Comparison of ENCODE assay signal across 16 cellular contexts in the genomic region with DNA sequence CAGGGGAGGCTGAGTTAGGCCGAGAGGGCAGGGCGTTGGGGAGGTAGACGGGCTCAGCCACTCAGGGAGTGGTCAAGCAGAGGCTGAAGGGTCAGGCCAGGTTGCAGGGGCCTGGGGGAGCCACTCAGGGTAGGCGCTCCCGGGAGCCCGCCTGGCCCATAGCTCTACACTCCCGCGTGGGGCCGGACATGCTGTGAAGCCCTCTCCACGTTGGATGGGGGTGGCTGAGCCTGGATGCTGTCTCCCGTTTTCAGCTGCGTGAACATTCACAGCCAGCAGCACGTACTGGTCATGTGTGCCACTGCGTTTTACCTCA. TPM values are rescaled to one million over a fixed set of nuclear protein-coding genes. Genes with fewer than 3 reads are reported as not detected.
DNase-seq lines count a peak whose midpoint lies in the region; ATAC-seq and TF ChIP-seq lines count a peak whose summit lies in the region.
"Had no signal": no experiment of that assay in that cellular context is flagged by ENCODE, and none has a peak within 500 bp of the region (broad histone marks: within the 10 kb centered on the region; RNA-seq: fewer than 3 reads in every experiment).

No MANE protein-coding gene starts in this region.

- in situ Hi-C loops in IMR-90 (cut with MboI; ENCODE audit: low sequenced_read_pairs) = no loop called here

- H3K27me3 ChIP-seq in IMR-90 (ENCODE audit: control insufficient read depth, insufficient read depth, low read length) = no peaks in the 10 kb centered on the region
- H3K27me3 ChIP-seq: BLaER1 had no signal

- no peaks in the 10 kb centered on the region for H3K9me3 Mint-ChIP-seq in activated CD8-positive, alpha-beta T cell treated with anti-CD3 and anti-CD28 coated beads, Interleukin-2, amount 10 ng/mL, durations not matched to agents 7 days and 5 days (ENCODE audit: insufficient read depth)
- H3K9me3 Mint-ChIP-seq in activated CD8-positive, alpha-beta T cell treated with anti-CD3 and anti-CD28 coated beads for 36 hours = no peaks in the 10 kb centered on the region
- H3K9me3 Mint-ChIP-seq in nephron progenitor cell = no peaks in the 10 kb centered on the region
- no peaks in the 10 kb centered on the region for H3K9me3 Mint-ChIP-seq in stimulated activated memory B cell treated with anti-CD40 and anti-IgM and Interleukin-4, amounts not matched to agents 10 μg/mL and 1 μg/mL and 100 μg/mL, for 72 hours
- H3K9me3 Mint-ChIP-seq: CD8-positive, alpha-beta T cell; H9 had no signal

- peaks cover 30% of the 10 kb centered on the region for H3K36me3 Mint-ChIP-seq in activated CD8-positive, alpha-beta T cell treated with anti-CD3 and anti-CD28 coated beads, Interleukin-2, amount 10 ng/mL, durations not matched to agents 7 days and 5 days (ENCODE audit: low read depth)
- peaks cover 21% of the 10 kb centered on the region for H3K36me3 Mint-ChIP-seq in activated CD8-positive, alpha-beta T cell treated with anti-CD3 and anti-CD28 coated beads for 36 hours (ENCODE audit: low read depth)
- H3K36me3 Mint-ChIP-seq in nephron progenitor cell (ENCODE audit: low read depth) = peaks cover 37% of the 10 kb centered on the region
- H3K36me3 Mint-ChIP-seq in stimulated activated memory B cell treated with anti-CD40 and anti-IgM and Interleukin-4, amounts not matched to agents 10 μg/mL and 1 μg/mL and 100 μg/mL, for 72 hours = peaks cover 78% of the 10 kb centered on the region

- H3K23ac ChIP-seq in IMR-90 (ENCODE audit: low read depth, low read length) = no peak overlapping the region

- H3K9ac ChIP-seq in IMR-90 (ENCODE audit: low read depth, low read length) = no peak overlapping the region
- H3K9ac ChIP-seq: BLaER1 had no signal

- no peak overlapping the region for H3K14ac ChIP-seq in IMR-90 (replicated peaks; ENCODE audit: low read depth, low read length)

- intact Hi-C loops in activated CD8-positive, alpha-beta T cell treated with anti-CD3 and anti-CD28 coated beads for 36 hours (cut with micrococcal nuclease) = no loop called here
- intact Hi-C loops in IMR-90 (cut with micrococcal nuclease) = no loop called here

- no peak overlapping the region for H2AK5ac ChIP-seq in IMR-90 (ENCODE audit: low read depth, low read length)

- TF ChIP-seq RAD21 in IMR-90 (IDR thresholded peaks at IDR 0.05; ENCODE audit: low read length) = no peak

- H2AK9ac ChIP-seq in IMR-90 (replicated peaks; ENCODE audit: low read depth, low read length, poor library complexity) = peak overlapping the region; percentile 61

- no peaks in the 10 kb centered on the region for H4K20me1 ChIP-seq in IMR-90 (ENCODE audit: insufficient read depth, low read length)
- H4K20me1 ChIP-seq: BLaER1 had no signal

- dilution Hi-C loops in IMR-90 (cut with HindIII; ENCODE audit: low sequenced_read_pairs, unreplicated experiment) = no loop called here

- no peak overlapping the region for H2BK5ac ChIP-seq in IMR-90 (ENCODE audit: low read depth, low read length, poor library complexity, severe bottlenecking)

- no peak overlapping the region for H3K27ac ChIP-seq in IMR-90 (ENCODE audit: insufficient read depth, low read length)
- H3K27ac ChIP-seq: 22Rv1, A549 had no signal

- no peak overlapping the region for H3K18ac ChIP-seq in IMR-90 (ENCODE audit: low read depth, low read length)

- no peak overlapping the region for H3K56ac ChIP-seq in IMR-90 (ENCODE audit: extremely low read depth, insufficient read depth, low read length)

- H3K4me3 ChIP-seq in IMR-90 (ENCODE audit: insufficient read depth, low read depth, low read length) = no peak overlapping the region
- H3K4me3 ChIP-seq: A549, BLaER1 had no signal

- H3K4me1 Mint-ChIP-seq in activated CD8-positive, alpha-beta T cell treated with anti-CD3 and anti-CD28 coated beads, Interleukin-2, amount 10 ng/mL, durations not matched to agents 7 days and 5 days (ENCODE audit: low read depth) = no peaks in the 10 kb centered on the region
- no peaks in the 10 kb centered on the region for H3K4me1 Mint-ChIP-seq in activated CD8-positive, alpha-beta T cell treated with anti-CD3 and anti-CD28 coated beads for 36 hours (ENCODE audit: low read depth)
- peaks cover 23% of the 10 kb centered on the region for H3K4me1 Mint-ChIP-seq in nephron progenitor cell
- no peaks in the 10 kb centered on the region for H3K4me1 Mint-ChIP-seq in stimulated activated memory B cell treated with anti-CD40 and anti-IgM and Interleukin-4, amounts not matched to agents 10 μg/mL and 1 μg/mL and 100 μg/mL, for 72 hours

- no TSS peak for BruUV-seq in IMR-90 (replicated peaks; lab: Mats Ljungman, UMichigan)

- CTCF ChIA-PET in activated CD8-positive, alpha-beta T cell treated with anti-CD3 and anti-CD28 coated beads, Interleukin-2, amount 10 ng/mL, durations not matched to agents 7 days and 5 days (lab: Charles Lee) = no interaction called here
- CTCF ChIA-PET in activated CD8-positive, alpha-beta T cell treated with anti-CD3 and anti-CD28 coated beads for 36 hours (lab: Charles Lee) = no interaction called here
- CTCF ChIA-PET in IMR-90 (lab: Yijun Ruan, JAX) = no interaction called here

- no peaks in the 10 kb centered on the region for H3K27me3 Mint-ChIP-seq in activated CD8-positive, alpha-beta T cell treated with anti-CD3 and anti-CD28 coated beads, Interleukin-2, amount 10 ng/mL, durations not matched to agents 7 days and 5 days (ENCODE audit: low read depth)
- H3K27me3 Mint-ChIP-seq in activated CD8-positive, alpha-beta T cell treated with anti-CD3 and anti-CD28 coated beads for 36 hours = no peaks in the 10 kb centered on the region
- H3K27me3 Mint-ChIP-seq in nephron progenitor cell (ENCODE audit: low read depth, poor library complexity) = no peaks in the 10 kb centered on the region
- no peaks in the 10 kb centered on the region for H3K27me3 Mint-ChIP-seq in stimulated activated memory B cell treated with anti-CD40 and anti-IgM and Interleukin-4, amounts not matched to agents 10 μg/mL and 1 μg/mL and 100 μg/mL, for 72 hours

- no peak for TF ChIP-seq CTCF in activated CD8-positive, alpha-beta T cell treated with anti-CD3 and anti-CD28 coated beads for 36 hours (IDR thresholded peaks at IDR 0.05)
- TF ChIP-seq CTCF in IMR-90 (conservative IDR thresholded peaks at IDR 0.05; ENCODE audit: low read depth, low read length) = no peak
- TF ChIP-seq CTCF in nephron progenitor cell (IDR thresholded peaks at IDR 0.05) = no peak

- H2BK15ac ChIP-seq in IMR-90 (ENCODE audit: low read depth, low read length) = no peak overlapping the region

- no peak overlapping the region for H4K8ac ChIP-seq in IMR-90 (ENCODE audit: low read depth in 2 of 2, low read length in 2 of 2)

- H3K27ac Mint-ChIP-seq in activated CD8-positive, alpha-beta T cell treated with anti-CD3 and anti-CD28 coated beads, Interleukin-2, amount 10 ng/mL, durations not matched to agents 7 days and 5 days = peak overlapping the region; percentile 9
- H3K27ac Mint-ChIP-seq in activated CD8-positive, alpha-beta T cell treated with anti-CD3 and anti-CD28 coated beads for 36 hours = no peak overlapping the region
- H3K27ac Mint-ChIP-seq in nephron progenitor cell = peak overlapping the region; percentile 9
- H3K27ac Mint-ChIP-seq in stimulated activated memory B cell treated with anti-CD40 and anti-IgM and Interleukin-4, amounts not matched to agents 10 μg/mL and 1 μg/mL and 100 μg/mL, for 72 hours = peak overlapping the region; percentile 43
- H3K27ac Mint-ChIP-seq: CD8-positive, alpha-beta T cell had no signal

- no peak overlapping the region for H2AFZ ChIP-seq in IMR-90 (replicated peaks; ENCODE audit: low read length, poor library complexity)

- no peak overlapping the region for H2BK20ac ChIP-seq in IMR-90 (ENCODE audit: low read depth, low read length)

- no peak overlapping the region for H2BK120ac ChIP-seq in IMR-90 (ENCODE audit: low read depth, low read length)

- H3K4me1 ChIP-seq in IMR-90 (ENCODE audit: control insufficient read depth, insufficient read depth, low read length) = no peaks in the 10 kb centered on the region; the same call in 1 of the 2 replicates
- H3K4me1 ChIP-seq: A549 had no signal

- peaks cover 65% of the 10 kb centered on the region for H3K36me3 ChIP-seq in IMR-90 (ENCODE audit: control insufficient read depth, insufficient read depth, low read length)

- no peaks in the 10 kb centered on the region for H3K9me3 ChIP-seq in IMR-90 (ENCODE audit: control insufficient read depth, insufficient read depth, low read length)
- H3K9me3 ChIP-seq: A549, BLaER1 had no signal

- no peak overlapping the region for H4K91ac ChIP-seq in IMR-90 (ENCODE audit: insufficient read depth, low read depth, low read length)

- no peak for TF ChIP-seq POLR2A in IMR-90 (IDR thresholded peaks at IDR 0.05; ENCODE audit: low read depth, low read length)

- H4K5ac ChIP-seq in IMR-90 (ENCODE audit: low read depth, low read length) = no peak overlapping the region

- H3K4me2 ChIP-seq in IMR-90 (ENCODE audit: low read depth, low read length) = no peak overlapping the region
- H3K4me2 ChIP-seq: A549, BLaER1 had no signal

- WGBS in IMR-90 (ENCODE audit: extremely low coverage in 2 of 2, insufficient read length in 1 of 2), 2 experiments = 96% methylated on average over 6 of the region's 14 CpGs; no CpG with 5 or more reads in 1 of the 2 experiments

- no peak overlapping the region for H3K4me3 Mint-ChIP-seq in activated CD8-positive, alpha-beta T cell treated with anti-CD3 and anti-CD28 coated beads, Interleukin-2, amount 10 ng/mL, durations not matched to agents 7 days and 5 days
- no peak overlapping the region for H3K4me3 Mint-ChIP-seq in activated CD8-positive, alpha-beta T cell treated with anti-CD3 and anti-CD28 coated beads for 36 hours
- no peak overlapping the region for H3K4me3 Mint-ChIP-seq in nephron progenitor cell
- no peak overlapping the region for H3K4me3 Mint-ChIP-seq in stimulated activated memory B cell treated with anti-CD40 and anti-IgM and Interleukin-4, amounts not matched to agents 10 μg/mL and 1 μg/mL and 100 μg/mL, for 72 hours
- H3K4me3 Mint-ChIP-seq: CD8-positive, alpha-beta T cell; H9 had no signal

- POLR2A ChIA-PET in activated CD8-positive, alpha-beta T cell treated with anti-CD3 and anti-CD28 coated beads, Interleukin-2, amount 10 ng/mL, durations not matched to agents 7 days and 5 days (lab: Charles Lee) = no interaction called here
- POLR2A ChIA-PET in activated CD8-positive, alpha-beta T cell treated with anti-CD3 and anti-CD28 coated beads for 36 hours (lab: Charles Lee) = no interaction called here
- POLR2A ChIA-PET in IMR-90 (lab: Charles Lee; ENCODE audit: unreplicated experiment) = no interaction called here

- ATAC-seq in activated CD8-positive, alpha-beta T cell treated with anti-CD3 and anti-CD28 coated beads, Interleukin-2, amount 10 ng/mL, durations not matched to agents 7 days and 5 days = no peak
- ATAC-seq in activated CD8-positive, alpha-beta T cell treated with anti-CD3 and anti-CD28 coated beads for 36 hours = no peak
- ATAC-seq in IMR-90 (ENCODE audit: low read depth) = no peak
- peak; percentile 21 for ATAC-seq in stimulated activated memory B cell treated with anti-CD40 and anti-IgM and Interleukin-4, amounts not matched to agents 10 μg/mL and 1 μg/mL and 100 μg/mL, for 72 hours
- ATAC-seq: CD8-positive, alpha-beta T cell had no signal

- no peak for DNase-seq in activated CD8-positive, alpha-beta T cell treated with anti-CD3 and anti-CD28 coated beads, Interleukin-2, amount 10 ng/mL, durations not matched to agents 7 days and 5 days
- no peak for DNase-seq in activated CD8-positive, alpha-beta T cell treated with anti-CD3 and anti-CD28 coated beads for 36 hours
- no peak for DNase-seq in IMR-90
- DNase-seq in nephron progenitor cell = no peak
- no peak for DNase-seq in LoVo (ENCODE audit: low spot score)
- no peak for DNase-seq in glomerular visceral epithelial cell (ENCODE audit: extremely low spot score)
- DNase-seq: Calu3; CD8-positive, alpha-beta T cell; DMS79 treated with DMSO at 0.1 percent for 48 hours; GF-D8; GOT3; H9 had no signal

- H3K9me1 ChIP-seq in IMR-90 (ENCODE audit: insufficient read depth, low read length) = peaks cover 3% of the 10 kb centered on the region; the same call in 1 of the 2 replicates

- no peak overlapping the region for H3K4ac ChIP-seq in IMR-90 (ENCODE audit: low read depth, low read length)

- H3K79me1 ChIP-seq in IMR-90 (ENCODE audit: low read depth in 1 of 2, low read length in 2 of 2) = no peaks in the 10 kb centered on the region

RNA-seq across cellular contexts. Expression of a gene that starts 14.0 kb away (rescaled TPM):
- 1 to 10 TPM in 1 of 2 experiments, under 1 TPM in 1; 0.83 to 1.0 TPM for total RNA-seq in activated CD8-positive, alpha-beta T cell treated with anti-CD3 and anti-CD28 coated beads, Interleukin-2, amount 10 ng/mL, durations not matched to agents 7 days and 5 days
- total RNA-seq in activated CD8-positive, alpha-beta T cell treated with anti-CD3 and anti-CD28 coated beads for 36 hours = under 1 TPM; 0.43 TPM
- under 0.01 and 0.28 TPM in 2 replicates for total RNA-seq in IMR-90 (2012; rRNA removed)
- polyA plus RNA-seq in IMR-90 (2012; rRNA removed) = 0.07 and 0.09 TPM in 2 replicates
- polyA plus RNA-seq in IMR-90 (2012; cell fraction: cytosol; rRNA removed) = 0.07 TPM in 1 of 2 replicates, not detected in the other
- 1.2 and 2.0 TPM in 2 replicates for polyA plus RNA-seq in IMR-90 (2012; cell fraction: nucleus; rRNA removed; ENCODE audit: low replicate concordance)

RNA-seq across cellular contexts. Expression of a gene that starts 57.8 kb away (rescaled TPM):
- total RNA-seq in activated CD8-positive, alpha-beta T cell treated with anti-CD3 and anti-CD28 coated beads, Interleukin-2, amount 10 ng/mL, durations not matched to agents 7 days and 5 days = 1 to 10 TPM; 4.7 to 8.3 TPM
- total RNA-seq in activated CD8-positive, alpha-beta T cell treated with anti-CD3 and anti-CD28 coated beads for 36 hours = 1 to 10 TPM; 4.6 to 4.7 TPM
- total RNA-seq in IMR-90 (2012; rRNA removed) = 11.8 and 13.1 TPM in 2 replicates
- 12.0 and 15.7 TPM in 2 replicates for polyA plus RNA-seq in IMR-90 (2012; rRNA removed)
- polyA plus RNA-seq in IMR-90 (2012; cell fraction: cytosol; rRNA removed) = 9.1 and 13.7 TPM in 2 replicates
- 27.6 and 42.6 TPM in 2 replicates for polyA plus RNA-seq in IMR-90 (2012; cell fraction: nucleus; rRNA removed; ENCODE audit: low replicate concordance)
